ENCODE assay signal across 1 cellular context in the genomic region with DNA sequence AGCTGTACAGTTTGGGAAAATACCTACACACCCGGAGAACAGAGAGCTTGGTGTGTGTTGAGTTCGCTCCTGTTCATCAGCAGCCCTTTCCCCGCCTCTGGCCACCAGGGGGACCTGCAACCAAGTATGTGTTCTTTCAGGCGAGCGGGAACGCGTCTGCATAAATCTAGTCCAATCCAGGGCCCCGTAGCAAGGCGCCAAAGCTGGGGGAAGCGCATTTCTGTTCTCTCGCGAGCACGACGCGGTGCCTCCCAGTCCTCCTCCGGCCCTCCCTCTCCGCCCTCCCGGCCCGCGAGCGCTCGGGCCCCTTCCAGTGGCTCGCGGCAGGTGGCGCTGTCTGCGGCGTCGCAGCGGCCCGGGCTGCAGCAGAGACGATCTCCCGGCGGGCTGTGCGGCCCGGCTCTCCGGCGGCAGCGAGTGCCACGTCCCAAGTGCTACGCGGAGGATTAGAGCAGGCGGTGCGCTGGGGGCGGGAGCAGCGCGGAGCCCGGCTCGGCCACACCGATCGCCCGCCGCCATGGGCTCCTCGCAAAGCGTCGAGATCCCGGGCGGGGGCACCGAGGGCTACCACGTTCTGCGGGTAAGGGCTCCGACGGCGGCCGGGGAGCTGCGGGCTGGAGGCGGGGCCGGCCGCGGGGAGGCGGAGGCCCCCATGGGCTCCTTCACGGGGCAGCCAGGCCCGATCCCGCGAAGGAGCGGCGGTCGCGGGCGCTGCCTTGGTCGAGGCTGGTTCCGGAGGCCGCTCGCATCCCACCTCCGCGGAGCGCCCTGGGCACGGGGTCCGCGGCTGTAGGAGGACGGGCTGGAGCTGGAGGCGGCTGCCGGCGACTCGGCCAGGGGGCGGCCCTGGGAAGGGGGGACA.
TF ChIP-seq lines count a peak whose summit lies in the region.

Gene GORASP2 (plus strand): TSS at position 430 of the 862 bp plus-strand sequence. CDS start 88 bp downstream, at position 518.

TF ChIP-seq in GM12878, 131 proteins besides CTCF, POLR2A, EP300 and RAD21 (continued from another document and continues in another):
- TF ChIP-seq, protein P1, sequence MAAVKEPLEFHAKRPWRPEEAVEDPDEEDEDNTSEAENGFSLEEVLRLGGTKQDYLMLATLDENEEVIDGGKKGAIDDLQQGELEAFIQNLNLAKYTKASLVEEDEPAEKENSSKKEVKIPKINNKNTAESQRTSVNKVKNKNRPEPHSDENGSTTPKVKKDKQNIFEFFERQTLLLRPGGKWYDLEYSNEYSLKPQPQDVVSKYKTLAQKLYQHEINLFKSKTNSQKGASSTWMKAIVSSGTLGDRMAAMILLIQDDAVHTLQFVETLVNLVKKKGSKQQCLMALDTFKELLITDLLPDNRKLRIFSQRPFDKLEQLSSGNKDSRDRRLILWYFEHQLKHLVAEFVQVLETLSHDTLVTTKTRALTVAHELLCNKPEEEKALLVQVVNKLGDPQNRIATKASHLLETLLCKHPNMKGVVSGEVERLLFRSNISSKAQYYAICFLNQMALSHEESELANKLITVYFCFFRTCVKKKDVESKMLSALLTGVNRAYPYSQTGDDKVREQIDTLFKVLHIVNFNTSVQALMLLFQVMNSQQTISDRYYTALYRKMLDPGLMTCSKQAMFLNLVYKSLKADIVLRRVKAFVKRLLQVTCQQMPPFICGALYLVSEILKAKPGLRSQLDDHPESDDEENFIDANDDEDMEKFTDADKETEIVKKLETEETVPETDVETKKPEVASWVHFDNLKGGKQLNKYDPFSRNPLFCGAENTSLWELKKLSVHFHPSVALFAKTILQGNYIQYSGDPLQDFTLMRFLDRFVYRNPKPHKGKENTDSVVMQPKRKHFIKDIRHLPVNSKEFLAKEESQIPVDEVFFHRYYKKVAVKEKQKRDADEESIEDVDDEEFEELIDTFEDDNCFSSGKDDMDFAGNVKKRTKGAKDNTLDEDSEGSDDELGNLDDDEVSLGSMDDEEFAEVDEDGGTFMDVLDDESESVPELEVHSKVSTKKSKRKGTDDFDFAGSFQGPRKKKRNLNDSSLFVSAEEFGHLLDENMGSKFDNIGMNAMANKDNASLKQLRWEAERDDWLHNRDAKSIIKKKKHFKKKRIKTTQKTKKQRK (IDR thresholded peaks at IDR 0.05; ENCODE audit: low read depth, low read length): no peak
- TF ChIP-seq ZBTB33 (IDR thresholded peaks at IDR 0.05) (no peak; the same call in 1 of the 2 replicates), NR2C1 (IDR thresholded peaks at IDR 0.05) (no peak), TCF12 (IDR thresholded peaks at IDR 0.05; ENCODE audit: low read depth, low read length) (peak; percentile 58), ZBTB11 (CRISPR knock-in tag; IDR thresholded peaks at IDR 0.05) (no peak), SRF (IDR thresholded peaks at IDR 0.05; ENCODE audit: low read depth in 2 of 2, low read length in 2 of 2) (peak in 1 of 2 experiments; percentile 46; a peak in 1 of 4 replicates), CREM (IDR thresholded peaks at IDR 0.05; ENCODE audit: low read depth) (peak; percentile 72), WRNIP1 (IDR thresholded peaks at IDR 0.05; ENCODE audit: borderline replicate concordance, low read depth, low read length) (no peak), GABPA (IDR thresholded peaks at IDR 0.05; ENCODE audit: low read depth) (no peak), JUND (IDR thresholded peaks at IDR 0.05; ENCODE audit: low read depth, low read length) (peak; percentile 14; the same call in 1 of the 2 replicates), SREBF1 (IDR thresholded peaks at IDR 0.05; ENCODE audit: low read length) (peak; percentile 26; the same call in 1 of the 2 replicates), RFX5 (IDR thresholded peaks at IDR 0.05; ENCODE audit: low read depth, low read length) (0 out of 2 replicates have a peak, but pooled peaks have one; percentile 30), E2F4 (IDR thresholded peaks at IDR 0.05; ENCODE audit: low read depth, low read length) (peak; percentile 90), EED (IDR thresholded peaks at IDR 0.05; ENCODE audit: low read depth) (no peak), TCF7 (IDR thresholded peaks at IDR 0.05; ENCODE audit: borderline replicate concordance) (no peak), ESRRA (IDR thresholded peaks at IDR 0.05; ENCODE audit: low read length) (peak; percentile 80; the same call in 1 of the 2 replicates), TAF1 (IDR thresholded peaks at IDR 0.05; ENCODE audit: borderline replicate concordance, low read depth, low read length) (peak; percentile 89), MXI1 (IDR thresholded peaks at IDR 0.05; ENCODE audit: low read depth, low read length) (peak; percentile 81; the same call in 1 of the 2 replicates), SREBF2 (IDR thresholded peaks at IDR 0.05; ENCODE audit: low read length) (no peak), JUNB (IDR thresholded peaks at IDR 0.05) (no peak)
- TF ChIP-seq, protein P2, sequence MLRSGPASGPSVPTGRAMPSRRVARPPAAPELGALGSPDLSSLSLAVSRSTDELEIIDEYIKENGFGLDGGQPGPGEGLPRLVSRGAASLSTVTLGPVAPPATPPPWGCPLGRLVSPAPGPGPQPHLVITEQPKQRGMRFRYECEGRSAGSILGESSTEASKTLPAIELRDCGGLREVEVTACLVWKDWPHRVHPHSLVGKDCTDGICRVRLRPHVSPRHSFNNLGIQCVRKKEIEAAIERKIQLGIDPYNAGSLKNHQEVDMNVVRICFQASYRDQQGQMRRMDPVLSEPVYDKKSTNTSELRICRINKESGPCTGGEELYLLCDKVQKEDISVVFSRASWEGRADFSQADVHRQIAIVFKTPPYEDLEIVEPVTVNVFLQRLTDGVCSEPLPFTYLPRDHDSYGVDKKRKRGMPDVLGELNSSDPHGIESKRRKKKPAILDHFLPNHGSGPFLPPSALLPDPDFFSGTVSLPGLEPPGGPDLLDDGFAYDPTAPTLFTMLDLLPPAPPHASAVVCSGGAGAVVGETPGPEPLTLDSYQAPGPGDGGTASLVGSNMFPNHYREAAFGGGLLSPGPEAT (IDR thresholded peaks at IDR 0.05; ENCODE audit: low read depth): peak; percentile 59; the same call in 1 of the 2 replicates
- TF ChIP-seq, protein P3, sequence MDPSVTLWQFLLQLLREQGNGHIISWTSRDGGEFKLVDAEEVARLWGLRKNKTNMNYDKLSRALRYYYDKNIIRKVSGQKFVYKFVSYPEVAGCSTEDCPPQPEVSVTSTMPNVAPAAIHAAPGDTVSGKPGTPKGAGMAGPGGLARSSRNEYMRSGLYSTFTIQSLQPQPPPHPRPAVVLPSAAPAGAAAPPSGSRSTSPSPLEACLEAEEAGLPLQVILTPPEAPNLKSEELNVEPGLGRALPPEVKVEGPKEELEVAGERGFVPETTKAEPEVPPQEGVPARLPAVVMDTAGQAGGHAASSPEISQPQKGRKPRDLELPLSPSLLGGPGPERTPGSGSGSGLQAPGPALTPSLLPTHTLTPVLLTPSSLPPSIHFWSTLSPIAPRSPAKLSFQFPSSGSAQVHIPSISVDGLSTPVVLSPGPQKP (IDR thresholded peaks at IDR 0.05; ENCODE audit: low read depth, low read length): 0 out of 2 replicates have a peak, but pooled peaks have one; percentile 18
- TF ChIP-seq, protein P4, sequence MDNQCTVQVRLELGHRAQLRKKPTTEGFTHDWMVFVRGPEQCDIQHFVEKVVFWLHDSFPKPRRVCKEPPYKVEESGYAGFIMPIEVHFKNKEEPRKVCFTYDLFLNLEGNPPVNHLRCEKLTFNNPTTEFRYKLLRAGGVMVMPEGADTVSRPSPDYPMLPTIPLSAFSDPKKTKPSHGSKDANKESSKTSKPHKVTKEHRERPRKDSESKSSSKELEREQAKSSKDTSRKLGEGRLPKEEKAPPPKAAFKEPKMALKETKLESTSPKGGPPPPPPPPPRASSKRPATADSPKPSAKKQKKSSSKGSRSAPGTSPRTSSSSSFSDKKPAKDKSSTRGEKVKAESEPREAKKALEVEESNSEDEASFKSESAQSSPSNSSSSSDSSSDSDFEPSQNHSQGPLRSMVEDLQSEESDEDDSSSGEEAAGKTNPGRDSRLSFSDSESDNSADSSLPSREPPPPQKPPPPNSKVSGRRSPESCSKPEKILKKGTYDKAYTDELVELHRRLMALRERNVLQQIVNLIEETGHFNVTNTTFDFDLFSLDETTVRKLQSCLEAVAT (IDR thresholded peaks at IDR 0.05): no peak
- TF ChIP-seq, protein P5, sequence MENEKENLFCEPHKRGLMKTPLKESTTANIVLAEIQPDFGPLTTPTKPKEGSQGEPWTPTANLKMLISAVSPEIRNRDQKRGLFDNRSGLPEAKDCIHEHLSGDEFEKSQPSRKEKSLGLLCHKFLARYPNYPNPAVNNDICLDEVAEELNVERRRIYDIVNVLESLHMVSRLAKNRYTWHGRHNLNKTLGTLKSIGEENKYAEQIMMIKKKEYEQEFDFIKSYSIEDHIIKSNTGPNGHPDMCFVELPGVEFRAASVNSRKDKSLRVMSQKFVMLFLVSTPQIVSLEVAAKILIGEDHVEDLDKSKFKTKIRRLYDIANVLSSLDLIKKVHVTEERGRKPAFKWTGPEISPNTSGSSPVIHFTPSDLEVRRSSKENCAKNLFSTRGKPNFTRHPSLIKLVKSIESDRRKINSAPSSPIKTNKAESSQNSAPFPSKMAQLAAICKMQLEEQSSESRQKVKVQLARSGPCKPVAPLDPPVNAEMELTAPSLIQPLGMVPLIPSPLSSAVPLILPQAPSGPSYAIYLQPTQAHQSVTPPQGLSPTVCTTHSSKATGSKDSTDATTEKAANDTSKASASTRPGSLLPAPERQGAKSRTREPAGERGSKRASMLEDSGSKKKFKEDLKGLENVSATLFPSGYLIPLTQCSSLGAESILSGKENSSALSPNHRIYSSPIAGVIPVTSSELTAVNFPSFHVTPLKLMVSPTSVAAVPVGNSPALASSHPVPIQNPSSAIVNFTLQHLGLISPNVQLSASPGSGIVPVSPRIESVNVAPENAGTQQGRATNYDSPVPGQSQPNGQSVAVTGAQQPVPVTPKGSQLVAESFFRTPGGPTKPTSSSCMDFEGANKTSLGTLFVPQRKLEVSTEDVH (IDR thresholded peaks at IDR 0.05; ENCODE audit: low read depth, partially characterized antibody): peak; percentile 60
- TF ChIP-seq, protein P6, sequence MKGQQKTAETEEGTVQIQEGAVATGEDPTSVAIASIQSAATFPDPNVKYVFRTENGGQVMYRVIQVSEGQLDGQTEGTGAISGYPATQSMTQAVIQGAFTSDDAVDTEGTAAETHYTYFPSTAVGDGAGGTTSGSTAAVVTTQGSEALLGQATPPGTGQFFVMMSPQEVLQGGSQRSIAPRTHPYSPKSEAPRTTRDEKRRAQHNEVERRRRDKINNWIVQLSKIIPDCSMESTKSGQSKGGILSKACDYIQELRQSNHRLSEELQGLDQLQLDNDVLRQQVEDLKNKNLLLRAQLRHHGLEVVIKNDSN (IDR thresholded peaks at IDR 0.05; ENCODE audit: borderline replicate concordance, extremely low read length, insufficient read depth, low read depth, low read length): no peak
- TF ChIP-seq, protein P7, sequence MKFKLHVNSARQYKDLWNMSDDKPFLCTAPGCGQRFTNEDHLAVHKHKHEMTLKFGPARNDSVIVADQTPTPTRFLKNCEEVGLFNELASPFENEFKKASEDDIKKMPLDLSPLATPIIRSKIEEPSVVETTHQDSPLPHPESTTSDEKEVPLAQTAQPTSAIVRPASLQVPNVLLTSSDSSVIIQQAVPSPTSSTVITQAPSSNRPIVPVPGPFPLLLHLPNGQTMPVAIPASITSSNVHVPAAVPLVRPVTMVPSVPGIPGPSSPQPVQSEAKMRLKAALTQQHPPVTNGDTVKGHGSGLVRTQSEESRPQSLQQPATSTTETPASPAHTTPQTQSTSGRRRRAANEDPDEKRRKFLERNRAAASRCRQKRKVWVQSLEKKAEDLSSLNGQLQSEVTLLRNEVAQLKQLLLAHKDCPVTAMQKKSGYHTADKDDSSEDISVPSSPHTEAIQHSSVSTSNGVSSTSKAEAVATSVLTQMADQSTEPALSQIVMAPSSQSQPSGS (IDR thresholded peaks at IDR 0.05; ENCODE audit: low read length): peak; percentile 75; the same call in 1 of the 2 replicates
- TF ChIP-seq, protein P8, sequence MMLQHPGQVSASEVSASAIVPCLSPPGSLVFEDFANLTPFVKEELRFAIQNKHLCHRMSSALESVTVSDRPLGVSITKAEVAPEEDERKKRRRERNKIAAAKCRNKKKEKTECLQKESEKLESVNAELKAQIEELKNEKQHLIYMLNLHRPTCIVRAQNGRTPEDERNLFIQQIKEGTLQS (IDR thresholded peaks at IDR 0.05; ENCODE audit: borderline replicate concordance, extremely low read depth, low read depth, low read length): no peak
